8 cellular contexts compared by ENCODE assay signal in genomic region chr12:93570552-93571359, GRCh38. TPM values are rescaled to one million over a fixed set of nuclear protein-coding genes. Genes with fewer than 3 reads are reported as not detected.
DNase-seq lines count a peak whose midpoint lies in the region; ATAC-seq, FAIRE-seq and TF ChIP-seq lines count a peak whose summit lies in the region.

No MANE protein-coding gene starts in this region.

- peak; percentile 69 for DNase-seq in GM12892 (ENCODE audit: insufficient read length)
- peak; percentile 79 for DNase-seq in NCI-H1105 treated with DMSO at 0.1 percent for 48 hours (lab: John Stamatoyannopoulos, UW)
- peak; percentile 72 for DNase-seq in T-helper 9 cell
- peak; percentile 60 for DNase-seq in astrocyte of the cerebellum (ENCODE audit: low read depth)
- DNase-seq in hepatocyte (ENCODE audit: low spot score): peak; percentile 98
- DNase-seq in renal cortical epithelial cell (ENCODE audit: low read depth): peak; percentile 65
- DNase-seq in NAMALWA (ENCODE audit: low spot score): no peak

- in situ Hi-C loops in astrocyte of the cerebellum (cut with HindIII; ENCODE audit: low sequenced_read_pairs): no loop called here

- H2AFZ ChIP-seq in hepatocyte: peak overlapping the region; percentile 85

- H3K27me3 ChIP-seq in hepatocyte: peaks cover 14% of the 10 kb centered on the region

- peaks cover 12% of the 10 kb centered on the region for H3K4me1 ChIP-seq in hepatocyte (ENCODE audit: insufficient read depth)

- peak overlapping the region; percentile 86 for H3K27ac ChIP-seq in hepatocyte

- TF ChIP-seq CTCF in astrocyte of the cerebellum (IDR thresholded peaks at IDR 0.05; ENCODE audit: low read depth, low read length, missing control alignments) (no peak), hepatocyte (IDR thresholded peaks at IDR 0.05; ENCODE audit: poor library complexity) (no peak)

- H3K79me2 ChIP-seq in hepatocyte: peaks cover 20% of the 10 kb centered on the region

- no peaks in the 10 kb centered on the region for H3K9me2 ChIP-seq in hepatocyte (replicated peaks; ENCODE audit: insufficient read depth)

- H3K4me2 ChIP-seq in hepatocyte: peak overlapping the region; percentile 100

- H3K4me3 ChIP-seq in astrocyte of the cerebellum (ENCODE audit: low read depth, low read length): peak overlapping the region; percentile 72
- peak overlapping the region; percentile 97 for H3K4me3 ChIP-seq in hepatocyte

- peak; percentile 5 for FAIRE-seq in GM12892 (lab: Jason Lieb, UNC)

- H3K36me3 ChIP-seq in hepatocyte (replicated peaks; ENCODE audit: insufficient read depth, low read depth): no peaks in the 10 kb centered on the region

- H3K9me3 ChIP-seq in hepatocyte (ENCODE audit: low read depth): no peaks in the 10 kb centered on the region

- under 1% methylated on average over 67 of the region's 95 CpGs for whole genome bisulfite sequencing in hepatocyte (ENCODE audit: low lambda C conversion rate, missing lambda C conversion rate)

- peak; percentile 43 for ATAC-seq in HG02623 (IDR thresholded peaks at IDR 0.05; ENCODE audit: unreplicated experiment)

- no peaks in the 10 kb centered on the region for H4K20me1 ChIP-seq in hepatocyte (ENCODE audit: insufficient read depth, poor library complexity, severe bottlenecking)

- peak; percentile 28; the same call in 1 of the 2 replicates for TF ChIP-seq POLR2A in GM12892 (IDR thresholded peaks at IDR 0.05; ENCODE audit: low read depth, low read length)

RNA-seq across cellular contexts. Expression of gene SOCS2, which starts 1.7 kb away (rescaled TPM):
- 7.1 TPM for polyA plus RNA-seq in GM12892 (2012; ENCODE audit: missing spikeins)
- total RNA-seq in hepatocyte: 26.2 and 33.4 TPM in 2 replicates
- polyA plus RNA-seq in hepatocyte: 30.9 and 38.6 TPM in 2 replicates
- total RNA-seq in renal cortical epithelial cell: 6.5 and 36.1 TPM in 2 replicates
